11 cellular contexts compared by ENCODE assay signal in the genomic region with DNA sequence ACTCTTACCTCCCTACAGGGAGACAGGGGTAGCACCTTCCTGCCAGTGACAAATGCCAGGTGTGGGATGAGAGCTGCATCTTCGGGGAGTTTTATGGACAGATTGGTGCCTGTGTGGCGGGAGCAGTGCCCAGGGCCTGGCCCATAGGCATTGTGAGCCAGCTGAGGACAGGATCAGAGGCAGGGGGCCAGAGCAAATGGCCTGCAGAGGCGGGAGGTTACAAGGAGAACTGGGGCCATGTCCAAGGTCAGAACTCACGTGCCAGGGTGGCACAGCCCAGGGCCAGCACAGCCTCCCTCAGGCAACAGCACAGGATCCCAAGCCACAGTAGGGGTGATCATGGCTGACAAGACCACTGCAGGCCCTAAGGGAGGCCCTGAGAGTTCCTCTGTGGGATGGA. TPM values are rescaled to one million over a fixed set of nuclear protein-coding genes. Genes with fewer than 3 reads are reported as not detected.
DNase-seq lines count a peak whose midpoint lies in the region; ATAC-seq and TF ChIP-seq lines count a peak whose summit lies in the region.
"Had no signal": no experiment of that assay in that cellular context is flagged by ENCODE, and none has a peak within 500 bp of the region (broad histone marks: within the 10 kb centered on the region; RNA-seq: fewer than 3 reads in every experiment).

No MANE protein-coding gene starts in this region.

- peak; percentile 9 to 70 (median 62) for ATAC-seq in right lobe of liver
- ATAC-seq in stimulated activated naive B cell treated with anti-CD40 and anti-IgM and Interleukin-4, amounts not matched to agents 10 μg/mL and 1 μg/mL and 100 μg/mL, for 72 hours (replicated peaks), result no peak
- no peak for ATAC-seq in GM19395 (IDR thresholded peaks at IDR 0.05; ENCODE audit: unreplicated experiment)

- H3K27me3 ChIP-seq in adrenal gland (no peaks in the 10 kb centered on the region), right lobe of liver (no peaks in the 10 kb centered on the region)

- no peak overlapping the region for H3K4me3 ChIP-seq in adrenal gland
- no peak overlapping the region for H3K4me3 ChIP-seq in right lobe of liver

- peaks cover 0 to 64% of the 10 kb centered on the region in 2 donors for H3K36me3 ChIP-seq in adrenal gland (replicated peaks in 1 of 2)
- peaks cover 0 to 19% (median 0%) of the 10 kb centered on the region in 4 donors for H3K36me3 ChIP-seq in right lobe of liver

- H3K27ac Mint-ChIP-seq in HFFc6, result peak overlapping the region; percentile 99
- H3K27ac Mint-ChIP-seq in stimulated activated naive B cell treated with anti-CD40 and anti-IgM and Interleukin-4, amounts not matched to agents 10 μg/mL and 1 μg/mL and 100 μg/mL, for 72 hours, result peak overlapping the region; percentile 51

- DNase-seq in HFFc6 (no peak), adrenal gland (peak in 6 of 7 donors; percentile 52 to 67 (median 58)), right lobe of liver (peak; percentile 40 to 93 (median 92)), NOMO-1 treated with dmso at 0.1 percent for 144 hours (lab: John Stamatoyannopoulos, UW; ENCODE audit: unreplicated experiment) (no peak), globus pallidus (ENCODE audit: low spot score) (no peak)
- no peak for DNase-seq in stimulated activated naive B cell treated with anti-CD40 and anti-IgM and Interleukin-4, amounts not matched to agents 10 μg/mL and 1 μg/mL and 100 μg/mL, for 72 hours
- no peak for DNase-seq in activated CD4-positive, alpha-beta T cell treated with anti-CD3 and anti-CD28 coated beads for 48 hours
- DNase-seq: activated CD4-positive, alpha-beta T cell treated with anti-CD3 and anti-CD28 coated beads, Interleukin-2, amount 50 U/mL, for 1 hour; DMS153; NCI-H2171 had no signal

- H3K4me1 ChIP-seq in adrenal gland (replicated peaks in 1 of 2) (peaks cover 16 to 26% of the 10 kb centered on the region in 2 donors), right lobe of liver (peaks cover 0 to 39% (median 19%) of the 10 kb centered on the region in 4 donors)

- TF ChIP-seq POLR2A in adrenal gland (IDR thresholded peaks at IDR 0.05) (no peak), right lobe of liver (IDR thresholded peaks at IDR 0.05) (no peak)

- peak overlapping the region; percentile 72 for H3K4me3 Mint-ChIP-seq in HFFc6
- no peak overlapping the region for H3K4me3 Mint-ChIP-seq in stimulated activated naive B cell treated with anti-CD40 and anti-IgM and Interleukin-4, amounts not matched to agents 10 μg/mL and 1 μg/mL and 100 μg/mL, for 72 hours

- peaks cover 6% of the 10 kb centered on the region for H3K27me3 Mint-ChIP-seq in HFFc6 (ENCODE audit: insufficient read depth)
- H3K27me3 Mint-ChIP-seq in stimulated activated naive B cell treated with anti-CD40 and anti-IgM and Interleukin-4, amounts not matched to agents 10 μg/mL and 1 μg/mL and 100 μg/mL, for 72 hours, result no peaks in the 10 kb centered on the region

- H3K9me3 ChIP-seq in adrenal gland (replicated peaks in 1 of 3) (no peaks in the 10 kb centered on the region), right lobe of liver (no peaks in the 10 kb centered on the region)

- H3K4me1 Mint-ChIP-seq in HFFc6 (ENCODE audit: low read depth), result peaks cover 27% of the 10 kb centered on the region
- peaks cover 32 to 46% of the 10 kb centered on the region in 2 donors for H3K4me1 Mint-ChIP-seq in stimulated activated naive B cell treated with anti-CD40 and anti-IgM and Interleukin-4, amounts not matched to agents 10 μg/mL and 1 μg/mL and 100 μg/mL, for 72 hours

- intact Hi-C loops in adrenal gland (cut with DNase I) (no loop called here), right lobe of liver (cut with DNase I) (no loop called here)

- no peaks in the 10 kb centered on the region for H3K9me3 Mint-ChIP-seq in HFFc6
- no peaks in the 10 kb centered on the region for H3K9me3 Mint-ChIP-seq in stimulated activated naive B cell treated with anti-CD40 and anti-IgM and Interleukin-4, amounts not matched to agents 10 μg/mL and 1 μg/mL and 100 μg/mL, for 72 hours

- H3K27ac ChIP-seq in adrenal gland (peak overlapping the region; percentile 50 to 91 (median 84)), right lobe of liver (peak overlapping the region in 2 of 3 donors; percentile 24 to 78)

- WGBS in adrenal gland, 4 donors, result 49 to 65% (median 56%) methylated on average over 3 to 4 of the region's 4 CpGs
- WGBS in right lobe of liver (ENCODE audit: insufficient coverage, low coverage, low lambda C conversion rate, missing lambda C conversion rate), result 67% methylated on average over 1 of the region's 4 CpGs

- TF ChIP-seq CTCF in HFFc6 (IDR thresholded peaks at IDR 0.05) (no peak), adrenal gland (IDR thresholded peaks at IDR 0.05) (no peak), right lobe of liver (IDR thresholded peaks at IDR 0.05) (no peak)

- peaks cover 54% of the 10 kb centered on the region for H3K36me3 Mint-ChIP-seq in HFFc6 (ENCODE audit: low read depth)
- H3K36me3 Mint-ChIP-seq in stimulated activated naive B cell treated with anti-CD40 and anti-IgM and Interleukin-4, amounts not matched to agents 10 μg/mL and 1 μg/mL and 100 μg/mL, for 72 hours, result peaks cover 57 to 70% of the 10 kb centered on the region in 2 donors

RNA-seq across cellular contexts. Expression of a gene that starts 14.7 kb away (rescaled TPM):
- 10 to 100 TPM; 17.6 to 27.7 (median 23.2) TPM for total RNA-seq in HFFc6 (2021; fragmentation: NEBNext Ultra II Directional; extraction: Animal tissue kit (Norgen Biotek cat#: 25700))
- total RNA-seq in adrenal gland, result 10 to 100 TPM; 30.6 to 87.4 (median 57.8) TPM
- polyA plus RNA-seq in adrenal gland, result 10 to 100 TPM; 24.6 to 59.4 (median 31.9) TPM
- total RNA-seq in right lobe of liver, result 10 to 100 TPM in 2 of 6 experiments, 1 to 10 TPM in 4; 7.6 to 15.5 (median 9.8) TPM

RNA-seq across cellular contexts. Expression of a gene that starts 40.2 kb away (rescaled TPM):
- total RNA-seq in HFFc6 (2021; fragmentation: NEBNext Ultra II Directional; extraction: Animal tissue kit (Norgen Biotek cat#: 25700)), result 100 to 1,000 TPM; 379 to 441 (median 410) TPM
- total RNA-seq in adrenal gland, result 100 to 1,000 TPM; 189 to 695 (median 304) TPM
- polyA plus RNA-seq in adrenal gland, result 100 to 1,000 TPM in 1 of 3 donors, 10 to 100 TPM in 2; 29.6 to 515 (median 30.7) TPM
- total RNA-seq in right lobe of liver, result 100 to 1,000 TPM in 3 of 6 experiments, 10 to 100 TPM in 3; 85.0 to 147 (median 99.2) TPM

Comparison
In these comparisons a context has a peak if more than half of its experiments do, and no peak if none do; other contexts are left out.
1. DNase-seq: peak in adrenal gland (6 of 7) and right lobe of liver (3 of 3); none in HFFc6 (single experiment), stimulated activated naive B cell treated with anti-CD40 and anti-IgM and Interleukin-4, amounts not matched to agents 10 μg/mL and 1 μg/mL and 100 μg/mL, for 72 hours (single experiment), NOMO-1 treated with dmso at 0.1 percent for 144 hours (single experiment), activated CD4-positive, alpha-beta T cell treated with anti-CD3 and anti-CD28 coated beads for 48 hours (single experiment) and globus pallidus (single experiment).
2. ATAC-seq: peak in right lobe of liver (4 of 4); none in stimulated activated naive B cell treated with anti-CD40 and anti-IgM and Interleukin-4, amounts not matched to agents 10 μg/mL and 1 μg/mL and 100 μg/mL, for 72 hours (0 of 2) and GM19395 (single experiment).